7 cellular contexts compared by ENCODE assay signal in the genomic region with DNA sequence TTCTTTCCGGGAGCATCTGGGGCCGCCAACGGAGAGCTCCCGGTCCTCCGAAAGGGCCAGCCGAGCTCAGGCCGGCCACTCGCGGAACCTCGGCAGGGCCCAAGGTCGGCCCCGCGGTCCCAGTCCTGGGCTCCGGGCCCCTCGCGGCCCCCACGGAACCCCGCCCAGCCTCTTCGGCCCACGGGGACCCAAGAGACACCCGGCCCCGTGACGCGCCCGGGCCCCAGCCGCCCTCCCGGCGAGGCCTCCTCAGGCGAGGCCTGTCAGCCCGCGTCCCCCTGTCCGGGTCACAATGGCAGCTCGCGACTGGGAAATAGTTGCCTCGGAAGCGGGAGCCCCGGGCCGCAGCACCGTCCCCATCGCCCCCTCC. TPM values are rescaled to one million over a fixed set of nuclear protein-coding genes. Genes with fewer than 3 reads are reported as not detected.
DNase-seq lines count a peak whose midpoint lies in the region; ATAC-seq, FAIRE-seq and TF ChIP-seq lines count a peak whose summit lies in the region.
"Not testable (repeated sequence)": the region's sequence is repeated elsewhere in the genome, so short reads cannot be mapped to it uniquely, and the experiment has no call there.

No MANE protein-coding gene starts in this region.

- peak overlapping the region; percentile 83 for H3K4me3 Mint-ChIP-seq in activated CD4-positive, alpha-beta T cell treated with anti-CD3 and anti-CD28 coated beads, Interleukin-2, amount 10 ng/mL, durations not matched to agents 7 days and 5 days

- not testable (repeated sequence) for TF ChIP-seq CTCF in colonic mucosa (IDR thresholded peaks at IDR 0.05); pancreas (IDR thresholded peaks at IDR 0.05)

- H3K27ac ChIP-seq in colonic mucosa (peak overlapping the region; percentile 73), pancreas (peak overlapping the region; percentile 78 to 89 (median 84))

- H3K4me3 ChIP-seq in colonic mucosa = peak overlapping the region; percentile 67
- peak overlapping the region; percentile 68 for H3K4me3 ChIP-seq in iPS-18c (ENCODE audit: insufficient read depth, low read depth, low read length)
- peak overlapping the region; percentile 47 to 68 (median 56) for H3K4me3 ChIP-seq in pancreas

- peak overlapping the region; percentile 54 to 79 for H3K9ac ChIP-seq in colonic mucosa (ENCODE audit: low read depth in 2 of 2, low read length in 2 of 2)

- not testable (repeated sequence) for H3K27me3 ChIP-seq in colonic mucosa, pancreas

- CTCF ChIA-PET in activated CD4-positive, alpha-beta T cell treated with anti-CD3 and anti-CD28 coated beads, Interleukin-2, amount 10 ng/mL, durations not matched to agents 7 days and 5 days (lab: Charles Lee) = not testable (repeated sequence)

- not testable (repeated sequence) for FAIRE-seq in pancreas (lab: Jason Lieb, UNC)

- H3K9me3 ChIP-seq in colonic mucosa; iPS-18c (ENCODE audit: control insufficient read depth, insufficient read depth, low read length); pancreas: not testable (repeated sequence)

- not testable (repeated sequence) for H3K4me1 ChIP-seq in colonic mucosa
- peaks cover 5 to 19% (median 6%) of the 10 kb centered on the region in 3 donors for H3K4me1 ChIP-seq in pancreas

- H3K9me3 Mint-ChIP-seq in activated CD4-positive, alpha-beta T cell treated with anti-CD3 and anti-CD28 coated beads, Interleukin-2, amount 10 ng/mL, durations not matched to agents 7 days and 5 days = not testable (repeated sequence)

- POLR2A ChIA-PET in activated CD4-positive, alpha-beta T cell treated with anti-CD3 and anti-CD28 coated beads, Interleukin-2, amount 10 ng/mL, durations not matched to agents 7 days and 5 days (lab: Charles Lee) = not testable (repeated sequence)

- not testable (repeated sequence) for H3K36me3 ChIP-seq in colonic mucosa, pancreas

- H3K4me1 Mint-ChIP-seq in activated CD4-positive, alpha-beta T cell treated with anti-CD3 and anti-CD28 coated beads, Interleukin-2, amount 10 ng/mL, durations not matched to agents 7 days and 5 days = not testable (repeated sequence)

- not testable (repeated sequence) for H3K27me3 Mint-ChIP-seq in activated CD4-positive, alpha-beta T cell treated with anti-CD3 and anti-CD28 coated beads, Interleukin-2, amount 10 ng/mL, durations not matched to agents 7 days and 5 days

- WGBS in pancreas, 2 donors = 0% methylated on average over 13 to 34 of the region's 40 CpGs

- H3K36me3 Mint-ChIP-seq in activated CD4-positive, alpha-beta T cell treated with anti-CD3 and anti-CD28 coated beads, Interleukin-2, amount 10 ng/mL, durations not matched to agents 7 days and 5 days (ENCODE audit: low read depth) = not testable (repeated sequence)

- not testable (repeated sequence) for H3K27ac Mint-ChIP-seq in activated CD4-positive, alpha-beta T cell treated with anti-CD3 and anti-CD28 coated beads, Interleukin-2, amount 10 ng/mL, durations not matched to agents 7 days and 5 days

- ATAC-seq in GM18867 (IDR thresholded peaks at IDR 0.05; ENCODE audit: unreplicated experiment) (peak; percentile 28), HG02588 (IDR thresholded peaks at IDR 0.05; ENCODE audit: unreplicated experiment) (peak; percentile 27), HG03571 (IDR thresholded peaks at IDR 0.05; ENCODE audit: unreplicated experiment) (peak; percentile 22), pancreas (peak; percentile 23 to 40 (median 34))

- intact Hi-C loops in colonic mucosa (cut with DNase I); pancreas (cut with DNase I): not testable (repeated sequence)

- not testable (repeated sequence) for DNase-seq in activated CD4-positive, alpha-beta T cell treated with anti-CD3 and anti-CD28 coated beads, Interleukin-2, amount 10 ng/mL, durations not matched to agents 7 days and 5 days; colonic mucosa
- peak in 2 of 6 donors; percentile 34 to 61 for DNase-seq in pancreas

RNA-seq across cellular contexts. Expression of gene PDPR, which starts 48.8 kb away (rescaled TPM):
- total RNA-seq in activated CD4-positive, alpha-beta T cell treated with anti-CD3 and anti-CD28 coated beads, Interleukin-2, amount 10 ng/mL, durations not matched to agents 7 days and 5 days = 10 to 100 TPM; 34.3 to 36.2 TPM
- total RNA-seq in colonic mucosa = 10 to 100 TPM; 13.7 to 18.9 TPM
- 10 to 100 TPM in 3 of 6 donors, 1 to 10 TPM in 3; 9.1 to 15.2 (median 11.3) TPM for total RNA-seq in pancreas
- polyA plus RNA-seq in pancreas = 10 to 100 TPM in 1 of 2 donors, 1 to 10 TPM in 1; 6.8 to 11.1 TPM
